Comparison of ENCODE assay signal across 23 cellular contexts in genomic region chr1:17687125-17687524, GRCh38.
"Had no signal": no experiment of that assay in that cellular context is flagged by ENCODE, and none has a peak within 500 bp of the region (broad histone marks: within the 10 kb centered on the region; RNA-seq: fewer than 3 reads in every experiment).

No MANE protein-coding gene starts in this region.

- ATAC-seq: effector memory CD8-positive, alpha-beta T cell; esophagus mucosa; natural killer cell treated with Interleukin-12 subunit alpha and Interleukin-12 subunit beta and Interleukin-15 and Interleukin-18, amount 100 ng/mL, for 72 hours; T-helper 17 cell had no signal

- H3K4me2 ChIP-seq: hepatocyte had no signal

- H3K4me1 ChIP-seq: breast epithelium, prostate gland had no signal

- DNase-seq: activated CD4-positive, alpha-beta memory T cell treated with anti-CD3 and anti-CD28 coated beads for 36 hours; activated CD4-positive, alpha-beta T cell treated with anti-CD3 and anti-CD28 coated beads for 48 hours; activated naive CD4-positive, alpha-beta T cell treated with Interleukin-2 at 50 U/mL for 16 hours; activated naive CD8-positive, alpha-beta T cell treated with anti-CD3 and anti-CD28 coated beads for 36 hours; activated T-cell treated with anti-CD3 and anti-CD28 coated beads, Interleukin-2, amount 50 U/mL, for 48 hours; effector memory CD8-positive, alpha-beta T cell; foreskin melanocyte; immature natural killer cell; kidney glomerular epithelial cell; left ventricle myocardium superior; mammary epithelial cell; ovary; stimulated activated CD4-positive, alpha-beta T cell treated with anti-CD3 and anti-CD28 coated beads, Interleukin-1b, Interleukin-23, amount 100 ng/mL, for 48 hours; T-helper 17 cell had no signal

- H3K4me3 ChIP-seq: breast epithelium, hepatocyte, ovary, prostate gland, right atrium auricular region, skin epidermis, suprapubic skin, tibial nerve had no signal

- H3K27me3 ChIP-seq: breast epithelium, hepatocyte, ovary, right atrium auricular region, suprapubic skin, tibial nerve had no signal

- H3K27ac ChIP-seq: breast epithelium, hepatocyte, ovary, prostate gland, right atrium auricular region, skin epidermis, suprapubic skin, tibial nerve had no signal

- H3K36me3 ChIP-seq: breast epithelium, ovary, prostate gland had no signal

- H3K9me3 ChIP-seq: breast epithelium, ovary, prostate gland, right atrium auricular region, suprapubic skin, tibial nerve had no signal
